ENCODE assay signal across 1 cellular context in the genomic region with DNA sequence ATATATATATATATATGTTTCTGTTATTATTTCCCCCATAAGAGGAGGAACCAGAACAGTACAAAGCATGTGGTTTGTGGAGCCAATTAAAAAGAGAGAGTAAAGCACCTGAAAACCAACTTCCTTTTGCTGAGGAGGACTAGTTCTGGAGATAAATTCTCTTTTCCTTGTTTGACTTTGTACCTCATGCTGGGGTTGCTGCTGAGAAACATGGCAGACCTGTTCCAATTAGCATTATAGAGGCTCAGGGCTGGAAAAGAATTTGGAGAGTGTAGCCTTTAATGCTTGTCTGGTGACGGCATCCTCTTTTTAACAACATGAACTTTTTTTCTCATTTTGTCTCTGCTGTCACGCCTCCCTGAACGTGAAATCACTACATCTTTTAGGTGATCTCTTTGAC.
TF ChIP-seq lines count a peak whose summit lies in the region.

No MANE protein-coding gene starts in this region.

TF ChIP-seq in WTC11, 78 proteins besides CTCF, POLR2A, EP300 and RAD21 (continued from another document):
- TF ChIP-seq, protein P1, sequence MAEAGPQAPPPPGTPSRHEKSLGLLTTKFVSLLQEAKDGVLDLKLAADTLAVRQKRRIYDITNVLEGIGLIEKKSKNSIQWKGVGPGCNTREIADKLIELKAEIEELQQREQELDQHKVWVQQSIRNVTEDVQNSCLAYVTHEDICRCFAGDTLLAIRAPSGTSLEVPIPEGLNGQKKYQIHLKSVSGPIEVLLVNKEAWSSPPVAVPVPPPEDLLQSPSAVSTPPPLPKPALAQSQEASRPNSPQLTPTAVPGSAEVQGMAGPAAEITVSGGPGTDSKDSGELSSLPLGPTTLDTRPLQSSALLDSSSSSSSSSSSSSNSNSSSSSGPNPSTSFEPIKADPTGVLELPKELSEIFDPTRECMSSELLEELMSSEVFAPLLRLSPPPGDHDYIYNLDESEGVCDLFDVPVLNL (CRISPR knock-in tag; IDR thresholded peaks at IDR 0.05; ENCODE audit: borderline replicate concordance, low read depth) = no peak
- TF ChIP-seq ZNF423 (CRISPR knock-in tag; IDR thresholded peaks at IDR 0.05) = no peak
- TF ChIP-seq, protein P2, sequence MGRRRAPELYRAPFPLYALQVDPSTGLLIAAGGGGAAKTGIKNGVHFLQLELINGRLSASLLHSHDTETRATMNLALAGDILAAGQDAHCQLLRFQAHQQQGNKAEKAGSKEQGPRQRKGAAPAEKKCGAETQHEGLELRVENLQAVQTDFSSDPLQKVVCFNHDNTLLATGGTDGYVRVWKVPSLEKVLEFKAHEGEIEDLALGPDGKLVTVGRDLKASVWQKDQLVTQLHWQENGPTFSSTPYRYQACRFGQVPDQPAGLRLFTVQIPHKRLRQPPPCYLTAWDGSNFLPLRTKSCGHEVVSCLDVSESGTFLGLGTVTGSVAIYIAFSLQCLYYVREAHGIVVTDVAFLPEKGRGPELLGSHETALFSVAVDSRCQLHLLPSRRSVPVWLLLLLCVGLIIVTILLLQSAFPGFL (CRISPR knock-in tag; IDR thresholded peaks at IDR 0.05; ENCODE audit: borderline replicate concordance) = no peak
- TF ChIP-seq TEAD4 (CRISPR knock-in tag; IDR thresholded peaks at IDR 0.05) = no peak
- TF ChIP-seq, protein P3, sequence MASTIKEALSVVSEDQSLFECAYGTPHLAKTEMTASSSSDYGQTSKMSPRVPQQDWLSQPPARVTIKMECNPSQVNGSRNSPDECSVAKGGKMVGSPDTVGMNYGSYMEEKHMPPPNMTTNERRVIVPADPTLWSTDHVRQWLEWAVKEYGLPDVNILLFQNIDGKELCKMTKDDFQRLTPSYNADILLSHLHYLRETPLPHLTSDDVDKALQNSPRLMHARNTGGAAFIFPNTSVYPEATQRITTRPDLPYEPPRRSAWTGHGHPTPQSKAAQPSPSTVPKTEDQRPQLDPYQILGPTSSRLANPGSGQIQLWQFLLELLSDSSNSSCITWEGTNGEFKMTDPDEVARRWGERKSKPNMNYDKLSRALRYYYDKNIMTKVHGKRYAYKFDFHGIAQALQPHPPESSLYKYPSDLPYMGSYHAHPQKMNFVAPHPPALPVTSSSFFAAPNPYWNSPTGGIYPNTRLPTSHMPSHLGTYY (CRISPR knock-in tag; IDR thresholded peaks at IDR 0.05) = no peak
- no peak for TF ChIP-seq RORB (CRISPR knock-in tag; IDR thresholded peaks at IDR 0.05)
TF ChIP-seq in WTC11: peak in this region for 0.
